Comparison of ENCODE assay signal across 20 cellular contexts in the genomic region with DNA sequence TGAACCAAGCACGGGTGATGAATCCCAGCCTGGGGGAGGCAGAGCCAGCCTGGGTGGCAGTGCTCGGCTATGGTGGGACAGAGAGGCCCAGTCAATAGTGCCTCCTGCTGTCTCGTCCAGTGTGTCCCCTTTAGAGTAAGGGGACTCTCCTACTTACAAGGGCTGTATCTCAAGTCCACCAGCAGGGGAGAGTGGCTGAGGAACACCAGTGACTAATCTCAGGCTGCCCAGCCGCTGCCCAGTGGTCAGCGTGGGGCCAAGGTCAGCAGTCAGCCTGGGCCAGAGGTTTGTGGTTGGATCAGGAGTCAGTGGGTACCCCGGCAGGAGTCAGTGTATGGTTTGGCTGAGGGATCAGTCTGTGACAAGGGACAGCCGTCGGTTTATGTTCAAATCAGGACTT.
DNase-seq lines count a peak whose midpoint lies in the region; FAIRE-seq and TF ChIP-seq lines count a peak whose summit lies in the region.
"Had no signal": no experiment of that assay in that cellular context is flagged by ENCODE, and none has a peak within 500 bp of the region (broad histone marks: within the 10 kb centered on the region; RNA-seq: fewer than 3 reads in every experiment).

No MANE protein-coding gene starts in this region.

- H3K23ac ChIP-seq in mesendoderm (ENCODE audit: low read length): no peak overlapping the region

- H3K9me2 ChIP-seq in DOHH2 (replicated peaks; ENCODE audit: control insufficient read depth, low read length): 0 out of 2 replicates have a peak, but pooled peaks cover 2% of the 10 kb centered on the region

- H3F3A ChIP-seq in DOHH2 (ENCODE audit: control insufficient read depth, insufficient read depth): no peaks in the 10 kb centered on the region

- no peak overlapping the region for H2BK15ac ChIP-seq in mesendoderm (replicated peaks; ENCODE audit: low read depth)

- H3K4me2 ChIP-seq in DOHH2 (ENCODE audit: low read length) (no peak overlapping the region), mesendoderm (ENCODE audit: low read length) (no peak overlapping the region)

- H3K36me3 ChIP-seq in DOHH2 (ENCODE audit: control insufficient read depth, low read length): no peaks in the 10 kb centered on the region
- no peaks in the 10 kb centered on the region for H3K36me3 ChIP-seq in WERI-Rb-1
- H3K36me3 ChIP-seq in mesendoderm (ENCODE audit: control insufficient read depth, insufficient read depth, low read length): no peaks in the 10 kb centered on the region
- H3K36me3 ChIP-seq: lower lobe of right lung, right atrium auricular region had no signal

- no CpG with 5 or more reads among the region's 8 CpGs for WGBS in mesendoderm (ENCODE audit: extremely low coverage, insufficient coverage, low lambda C conversion rate)

- peaks cover 17% of the 10 kb centered on the region for H3K27me3 ChIP-seq in DOHH2 (ENCODE audit: control insufficient read depth, low read length)
- no peaks in the 10 kb centered on the region for H3K27me3 ChIP-seq in WERI-Rb-1 (ENCODE audit: insufficient read depth, low read depth, severe bottlenecking)
- H3K27me3 ChIP-seq in mesendoderm (ENCODE audit: insufficient read depth, low read length, poor library complexity): no peaks in the 10 kb centered on the region
- H3K27me3 ChIP-seq: right atrium auricular region had no signal

- H2BK5ac ChIP-seq in mesendoderm (ENCODE audit: low read length): no peak overlapping the region

- no peak overlapping the region for H3K56ac ChIP-seq in mesendoderm (ENCODE audit: low read length)

- no peaks in the 10 kb centered on the region for H4K20me1 ChIP-seq in DOHH2 (ENCODE audit: control insufficient read depth, insufficient read depth, low read depth, low read length)

- H3K9me3 ChIP-seq in DOHH2 (ENCODE audit: control insufficient read depth, insufficient read depth, low read length) (no peaks in the 10 kb centered on the region; the same call in 1 of the 2 replicates), WERI-Rb-1 (ENCODE audit: severe bottlenecking) (no peaks in the 10 kb centered on the region)

- H3K18ac ChIP-seq in mesendoderm (ENCODE audit: low read length): no peak overlapping the region

- H2AK5ac ChIP-seq in mesendoderm (ENCODE audit: low read length): no peak overlapping the region

- H3K9me3 Mint-ChIP-seq in HFFc6: no peaks in the 10 kb centered on the region
- H3K9me3 Mint-ChIP-seq: activated T-cell treated with anti-CD3 and anti-CD28 coated beads, Interleukin-2, amount 50 U/mL, for 72 hours; central memory CD8-positive, alpha-beta T cell; IgD-negative memory B cell had no signal

- no peak overlapping the region for H4K8ac ChIP-seq in mesendoderm (ENCODE audit: low read depth, low read length)

- H3K79me2 ChIP-seq in DOHH2 (ENCODE audit: control insufficient read depth, low read length): no peaks in the 10 kb centered on the region
- no peaks in the 10 kb centered on the region for H3K79me2 ChIP-seq in mesendoderm (ENCODE audit: control insufficient read depth, insufficient read depth, low read length)

- H3K4me1 ChIP-seq in DOHH2 (ENCODE audit: control insufficient read depth, low read length): peaks cover 25% of the 10 kb centered on the region
- peaks cover 2% of the 10 kb centered on the region for H3K4me1 ChIP-seq in mesendoderm (ENCODE audit: control insufficient read depth, low read depth, low read length)
- H3K4me1 ChIP-seq: right atrium auricular region had no signal

- H3K4me1 Mint-ChIP-seq in HFFc6 (ENCODE audit: low read depth): no peaks in the 10 kb centered on the region

- in situ Hi-C loops in ACHN (cut with HindIII; ENCODE audit: low pct_ligation_motif_present, low pct_unique_long_range_greater_than_20kb, low sequenced_read_pairs): no loop called here

- H3K27ac Mint-ChIP-seq in HFFc6: no peak overlapping the region
- H3K27ac Mint-ChIP-seq: activated CD8-positive, alpha-beta T cell treated with anti-CD3 and anti-CD28 coated beads, Interleukin-2, amount 10 ng/mL, durations not matched to agents 7 days and 5 days; activated naive CD8-positive, alpha-beta T cell treated with anti-CD3 and anti-CD28 coated beads, Interleukin-2, amount 10 ng/mL, durations not matched to agents 7 days and 5 days; activated T-cell treated with anti-CD3 and anti-CD28 coated beads, Interleukin-2, amount 50 U/mL, for 72 hours had no signal

- no peak overlapping the region for H3K4me3 ChIP-seq in DOHH2 (ENCODE audit: low read length)
- H3K4me3 ChIP-seq in WERI-Rb-1 (ENCODE audit: low read depth, low read length): no peak overlapping the region
- H3K4me3 ChIP-seq in mesendoderm (ENCODE audit: low read length): no peak overlapping the region
- H3K4me3 ChIP-seq: lower lobe of right lung, right atrium auricular region had no signal

- peak; percentile 12 for DNase-seq in HFFc6
- DNase-seq in WERI-Rb-1: no peak
- DNase-seq in mesendoderm: peak; percentile 37
- no peak for DNase-seq in frontal cortex (ENCODE audit: low spot score in 2 of 2)
- DNase-seq in ACHN: no peak
- no peak for DNase-seq in NCI-H128 (lab: John Stamatoyannopoulos, UW; ENCODE audit: unreplicated experiment)
- DNase-seq in DMS53 (lab: John Stamatoyannopoulos, UW): no peak
- DNase-seq: activated CD8-positive, alpha-beta T cell treated with anti-CD3 and anti-CD28 coated beads, Interleukin-2, amount 10 ng/mL, durations not matched to agents 7 days and 5 days; activated naive CD8-positive, alpha-beta T cell treated with anti-CD3 and anti-CD28 coated beads, Interleukin-2, amount 10 ng/mL, durations not matched to agents 7 days and 5 days; activated T-cell treated with anti-CD3 and anti-CD28 coated beads, Interleukin-2, amount 50 U/mL, for 72 hours; GF-D8; lower lobe of right lung; naive thymus-derived CD8-positive, alpha-beta T cell; NCI-H1092 treated with DMSO at 0.1 percent for 48 hours; NCI-H526; RPMI8226 had no signal

- no peaks in the 10 kb centered on the region for H3K79me1 ChIP-seq in mesendoderm (ENCODE audit: low read length)

- H4K5ac ChIP-seq in mesendoderm (ENCODE audit: low read length): no peak overlapping the region

- H3K27me3 Mint-ChIP-seq in HFFc6 (ENCODE audit: insufficient read depth): peaks cover 29% of the 10 kb centered on the region
- H3K27me3 Mint-ChIP-seq: activated naive CD8-positive, alpha-beta T cell treated with anti-CD3 and anti-CD28 coated beads, Interleukin-2, amount 10 ng/mL, durations not matched to agents 7 days and 5 days; central memory CD8-positive, alpha-beta T cell; naive thymus-derived CD8-positive, alpha-beta T cell had no signal

- FAIRE-seq in frontal cortex (lab: Jason Lieb, UNC): no peak

- TF ChIP-seq CTCF in DOHH2 (IDR thresholded peaks at IDR 0.05; ENCODE audit: low read depth, low read length, poor library complexity, severe bottlenecking) (peak; percentile 14), HFFc6 (IDR thresholded peaks at IDR 0.05) (peak; percentile 59), WERI-Rb-1 (IDR thresholded peaks at IDR 0.05; ENCODE audit: low read depth, low read length) (peak; percentile 53)

- H3K9ac ChIP-seq in mesendoderm (ENCODE audit: low read length): no peak overlapping the region

- H3K4ac ChIP-seq in mesendoderm (ENCODE audit: low read depth, low read length): no peak overlapping the region

- no peak overlapping the region for H2BK120ac ChIP-seq in mesendoderm (ENCODE audit: low read depth, low read length)

- no peaks in the 10 kb centered on the region for H3K36me3 Mint-ChIP-seq in HFFc6 (ENCODE audit: low read depth)
- H3K36me3 Mint-ChIP-seq: activated naive CD8-positive, alpha-beta T cell treated with anti-CD3 and anti-CD28 coated beads, Interleukin-2, amount 10 ng/mL, durations not matched to agents 7 days and 5 days; IgD-negative memory B cell; naive thymus-derived CD8-positive, alpha-beta T cell had no signal

- H3K4me3 Mint-ChIP-seq in HFFc6: no peak overlapping the region
- H3K4me3 Mint-ChIP-seq: activated CD8-positive, alpha-beta T cell treated with anti-CD3 and anti-CD28 coated beads, Interleukin-2, amount 10 ng/mL, durations not matched to agents 7 days and 5 days; activated naive CD8-positive, alpha-beta T cell treated with anti-CD3 and anti-CD28 coated beads, Interleukin-2, amount 10 ng/mL, durations not matched to agents 7 days and 5 days; activated T-cell treated with anti-CD3 and anti-CD28 coated beads, Interleukin-2, amount 50 U/mL, for 72 hours; central memory CD8-positive, alpha-beta T cell; naive thymus-derived CD8-positive, alpha-beta T cell had no signal

- no peak overlapping the region for H3K27ac ChIP-seq in DOHH2 (ENCODE audit: low read depth, low read length)
- no peak overlapping the region for H3K27ac ChIP-seq in WERI-Rb-1
- no peak overlapping the region for H3K27ac ChIP-seq in mesendoderm (ENCODE audit: low read depth, low read length)
- H3K27ac ChIP-seq: lower lobe of right lung, right atrium auricular region had no signal

Comparison
In these comparisons a context has a peak if more than half of its experiments do, and no peak if none do; other contexts are left out.
1. DNase-seq: peak in HFFc6 (single experiment) and mesendoderm (single experiment); none in WERI-Rb-1 (single experiment), frontal cortex (0 of 2), ACHN (single experiment), NCI-H128 (single experiment) and DMS53 (single experiment).
2. Peak in every context shown above with its lines, with median percentiles within 50 percentile points of each other: CTCF ChIP-seq.